In the genomic region with DNA sequence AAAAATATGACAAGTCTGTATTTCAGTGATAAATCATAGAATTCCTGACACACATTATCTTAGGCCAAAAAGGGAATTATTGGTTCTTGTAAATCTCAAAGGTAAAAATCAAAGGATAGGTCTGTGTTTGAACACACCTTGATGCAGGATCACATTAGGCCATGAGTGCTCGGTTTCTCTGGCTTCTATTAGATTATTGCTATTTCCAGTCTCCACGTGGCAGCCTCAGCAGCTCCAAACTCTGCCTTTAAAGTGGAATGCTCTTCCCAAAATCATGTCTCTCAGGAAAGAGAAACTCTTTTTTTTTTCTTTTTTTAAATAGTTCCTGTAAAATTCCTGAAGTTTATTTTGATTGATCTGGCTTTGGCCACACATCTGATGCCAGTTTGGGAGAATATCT, we compare ENCODE assay signal across 2 cellular contexts.
TF ChIP-seq lines count a peak whose summit lies in the region.

No MANE protein-coding gene starts in this region.

TF ChIP-seq in IMR-90, 13 proteins besides CTCF, POLR2A, EP300 and RAD21:
- TF ChIP-seq USF2 (IDR thresholded peaks at IDR 0.05; ENCODE audit: low read depth, low read length) = no peak
- no peak for TF ChIP-seq SMC3 (IDR thresholded peaks at IDR 0.05; ENCODE audit: low read depth, low read length)
- TF ChIP-seq RCOR1 (IDR thresholded peaks at IDR 0.05; ENCODE audit: insufficient replicate concordance, low read length) = no peak
- TF ChIP-seq NFE2L2 (IDR thresholded peaks at IDR 0.05; ENCODE audit: low read depth, low read length) = no peak
- no peak for TF ChIP-seq ELK1 (IDR thresholded peaks at IDR 0.05; ENCODE audit: borderline replicate concordance, low read depth, low read length)
- no peak for TF ChIP-seq MAFK (IDR thresholded peaks at IDR 0.05; ENCODE audit: low read depth, low read length)
- TF ChIP-seq BHLHE40 (IDR thresholded peaks at IDR 0.05; ENCODE audit: low read depth, low read length) = no peak
- TF ChIP-seq CHD1 (IDR thresholded peaks at IDR 0.05; ENCODE audit: low read depth, low read length) = no peak
- no peak for TF ChIP-seq RFX5 (IDR thresholded peaks at IDR 0.05; ENCODE audit: low read depth, low read length)
- TF ChIP-seq FOS (IDR thresholded peaks at IDR 0.05; ENCODE audit: low read depth, low read length) = no peak
- TF ChIP-seq CEBPB (IDR thresholded peaks at IDR 0.05; ENCODE audit: low read depth, low read length) = no peak
- TF ChIP-seq MXI1 (IDR thresholded peaks at IDR 0.05; ENCODE audit: borderline replicate concordance, low read depth, low read length) = no peak
- TF ChIP-seq MAZ (IDR thresholded peaks at IDR 0.05; ENCODE audit: borderline replicate concordance, low read depth, low read length) = no peak
TF ChIP-seq in IMR-90: peak in this region for 0.

TF ChIP-seq in GM23338, 12 proteins besides CTCF, POLR2A, EP300 and RAD21:
- TF ChIP-seq EZH2phosphoT487 (IDR thresholded peaks at IDR 0.05; ENCODE audit: unreplicated experiment) = no peak
- TF ChIP-seq CREB1 (CRISPR knock-in tag; IDR thresholded peaks at IDR 0.05; ENCODE audit: low read depth) = no peak
- TF ChIP-seq, protein P1, sequence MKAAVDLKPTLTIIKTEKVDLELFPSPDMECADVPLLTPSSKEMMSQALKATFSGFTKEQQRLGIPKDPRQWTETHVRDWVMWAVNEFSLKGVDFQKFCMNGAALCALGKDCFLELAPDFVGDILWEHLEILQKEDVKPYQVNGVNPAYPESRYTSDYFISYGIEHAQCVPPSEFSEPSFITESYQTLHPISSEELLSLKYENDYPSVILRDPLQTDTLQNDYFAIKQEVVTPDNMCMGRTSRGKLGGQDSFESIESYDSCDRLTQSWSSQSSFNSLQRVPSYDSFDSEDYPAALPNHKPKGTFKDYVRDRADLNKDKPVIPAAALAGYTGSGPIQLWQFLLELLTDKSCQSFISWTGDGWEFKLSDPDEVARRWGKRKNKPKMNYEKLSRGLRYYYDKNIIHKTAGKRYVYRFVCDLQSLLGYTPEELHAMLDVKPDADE (IDR thresholded peaks at IDR 0.05) = no peak
- TF ChIP-seq EZH2 (IDR thresholded peaks at IDR 0.05; ENCODE audit: low read depth, unreplicated experiment) = no peak
